9 cellular contexts compared by ENCODE assay signal in genomic region chr5:54895816-54896341, GRCh38.
A peak's percentile ranks its signal among the peaks of the same experiment; 100 is the strongest.
DNase-seq lines count a peak whose midpoint lies in the region; ATAC-seq and TF ChIP-seq lines count a peak whose summit lies in the region.
"Had no signal": no experiment of that assay in that cellular context is flagged by ENCODE, and none has a peak within 500 bp of the region (broad histone marks: within the 10 kb centered on the region; RNA-seq: fewer than 3 reads in every experiment).

No MANE protein-coding gene starts in this region.

- no peaks in the 10 kb centered on the region for H3K36me3 Mint-ChIP-seq in effector memory CD8-positive, alpha-beta T cell (ENCODE audit: insufficient read depth)
- no peaks in the 10 kb centered on the region for H3K36me3 Mint-ChIP-seq in nephron (ENCODE audit: low read depth)

- no peaks in the 10 kb centered on the region for H3K79me2 ChIP-seq in OCI-LY1 (ENCODE audit: insufficient read depth, low read length)

- H3K36me3 ChIP-seq in OCI-LY1 (ENCODE audit: insufficient read depth, low read length), result no peaks in the 10 kb centered on the region

- ATAC-seq in effector memory CD8-positive, alpha-beta T cell (replicated peaks), result no peak
- ATAC-seq in GM21367 (IDR thresholded peaks at IDR 0.05; ENCODE audit: unreplicated experiment) (no peak), HG03159 (IDR thresholded peaks at IDR 0.05; ENCODE audit: unreplicated experiment) (no peak), GM18868 (IDR thresholded peaks at IDR 0.05; ENCODE audit: unreplicated experiment) (no peak)

- H3K4me3 ChIP-seq in GM12864 (ENCODE audit: low read depth, low read length) (no peak overlapping the region), OCI-LY1 (ENCODE audit: low read depth, low read length, poor library complexity, severe bottlenecking) (no peak overlapping the region)

- no peak overlapping the region for H3K9ac ChIP-seq in OCI-LY1 (ENCODE audit: low read length)

- no peaks in the 10 kb centered on the region for H4K20me1 ChIP-seq in OCI-LY1 (ENCODE audit: insufficient read depth, low read length)

- peak overlapping the region; percentile 32 to 62 for H3K4me3 Mint-ChIP-seq in effector memory CD8-positive, alpha-beta T cell
- H3K4me3 Mint-ChIP-seq in nephron, result no peak overlapping the region

- H3K9me3 ChIP-seq in OCI-LY1 (ENCODE audit: low read length), result no peaks in the 10 kb centered on the region

- no peaks in the 10 kb centered on the region for H3K4me1 ChIP-seq in OCI-LY1 (ENCODE audit: insufficient read depth, low read length, severe bottlenecking)

- no peaks in the 10 kb centered on the region for H3K27me3 ChIP-seq in OCI-LY1 (ENCODE audit: insufficient read depth, low read length)

- H3F3A ChIP-seq in OCI-LY1 (ENCODE audit: insufficient read depth, low read length), result no peaks in the 10 kb centered on the region

- TF ChIP-seq CTCF in GM12864 (IDR thresholded peaks at IDR 0.05; ENCODE audit: low read depth, low read length, missing control alignments), result peak; percentile 3
- 0 out of 2 replicates have a peak, but pooled peaks have one; percentile 19 for TF ChIP-seq CTCF in OCI-LY1 (IDR thresholded peaks at IDR 0.05; ENCODE audit: low read length)
- TF ChIP-seq CTCF in nephron (IDR thresholded peaks at IDR 0.05; ENCODE audit: unreplicated experiment in 3 of 3), result peak; percentile 58 to 71 (median 58)

- no peak overlapping the region for H3K27ac ChIP-seq in OCI-LY1 (ENCODE audit: low read depth, low read length, poor library complexity, severe bottlenecking)

- peak overlapping the region; percentile 11 to 22 for H3K27ac Mint-ChIP-seq in effector memory CD8-positive, alpha-beta T cell
- peak overlapping the region in 2 of 3 experiments; percentile 17 to 77 for H3K27ac Mint-ChIP-seq in nephron

- H3K9me2 ChIP-seq in OCI-LY1 (ENCODE audit: low read depth, low read length), result no peaks in the 10 kb centered on the region

- H2AFZ ChIP-seq in OCI-LY1 (ENCODE audit: low read length), result no peak overlapping the region

- H3K4me1 Mint-ChIP-seq in effector memory CD8-positive, alpha-beta T cell (ENCODE audit: low read depth in 2 of 2), result peaks cover 2 to 6% of the 10 kb centered on the region in 2 donors
- peaks cover 10% of the 10 kb centered on the region for H3K4me1 Mint-ChIP-seq in nephron

- H3K27me3 Mint-ChIP-seq in effector memory CD8-positive, alpha-beta T cell, result peaks cover 18 to 50% of the 10 kb centered on the region in 2 donors
- no peaks in the 10 kb centered on the region for H3K27me3 Mint-ChIP-seq in nephron (ENCODE audit: low read depth)

- H3K4me2 ChIP-seq in OCI-LY1 (ENCODE audit: low read length), result no peak overlapping the region

- no peaks in the 10 kb centered on the region for H3K9me3 Mint-ChIP-seq in effector memory CD8-positive, alpha-beta T cell
- H3K9me3 Mint-ChIP-seq in nephron, result no peaks in the 10 kb centered on the region

- peak; percentile 84 for DNase-seq in Ammon's horn (ENCODE audit: low spot score)
- no peak for DNase-seq in GM12864 (ENCODE audit: low read depth)
- DNase-seq in effector memory CD8-positive, alpha-beta T cell, result no peak
- DNase-seq: left cardiac atrium had no signal

Comparison
In these comparisons a context has a peak if more than half of its experiments do, and no peak if none do; other contexts are left out.
1. CTCF ChIP-seq: peak in every context shown above with its lines; median percentile 58 in nephron; 19 in OCI-LY1; 3 in GM12864.
2. H3K4me3 Mint-ChIP-seq: peak in effector memory CD8-positive, alpha-beta T cell (2 of 2); none in nephron (0 of 3).